In genomic region chr7:133973710-133974109, GRCh38 we compare ENCODE assay signal across 25 cellular contexts.
A peak's percentile ranks its signal among the peaks of the same experiment; 100 is the strongest.
DNase-seq lines count a peak whose midpoint lies in the region; ATAC-seq and TF ChIP-seq lines count a peak whose summit lies in the region.
"Had no signal": no experiment of that assay in that cellular context is flagged by ENCODE, and none has a peak within 500 bp of the region (broad histone marks: within the 10 kb centered on the region; RNA-seq: fewer than 3 reads in every experiment).

No MANE protein-coding gene starts in this region.

- peaks cover 29% of the 10 kb centered on the region for H3K4me1 Mint-ChIP-seq in endodermal cell

- POLR2A ChIA-PET in SK-N-SH (lab: Yijun Ruan, JAX), result no interaction called here

- no peaks in the 10 kb centered on the region for H3K27me3 Mint-ChIP-seq in endodermal cell (ENCODE audit: insufficient read depth)
- H3K27me3 Mint-ChIP-seq: CD4-positive, alpha-beta T cell; CD8-positive, alpha-beta memory T cell had no signal

- H2AFZ ChIP-seq in SK-N-SH (ENCODE audit: low read depth), result no peak overlapping the region
- no peak overlapping the region for H2AFZ ChIP-seq in Loucy (ENCODE audit: low read length)
- H2AFZ ChIP-seq in osteoblast (ENCODE audit: low read length), result no peak overlapping the region

- no peaks in the 10 kb centered on the region for H3K27me3 ChIP-seq in SK-N-SH (ENCODE audit: insufficient read depth)
- no peaks in the 10 kb centered on the region for H3K27me3 ChIP-seq in Loucy (ENCODE audit: insufficient read depth, low read length, poor library complexity, severe bottlenecking)
- H3K27me3 ChIP-seq in endodermal cell (ENCODE audit: control insufficient read depth, insufficient read depth, low read length, poor library complexity, severe bottlenecking), result no peaks in the 10 kb centered on the region
- H3K27me3 ChIP-seq in osteoblast (ENCODE audit: insufficient read depth, low read length), result no peaks in the 10 kb centered on the region
- H3K27me3 ChIP-seq: BE2C; BLaER1 treated with 17β-estradiol and CSF1 and Interleukin-3, amounts not matched to agents 10 nM and 100 nM had no signal

- H3F3A ChIP-seq in SK-N-SH (replicated peaks; ENCODE audit: insufficient read depth), result peaks cover 6% of the 10 kb centered on the region
- H3F3A ChIP-seq in Loucy (ENCODE audit: low read depth), result no peaks in the 10 kb centered on the region

- TF ChIP-seq CTCF in SK-N-SH (IDR thresholded peaks at IDR 0.05) (0 out of 2 replicates have a peak, but pooled peaks have one; percentile 6), Loucy (conservative IDR thresholded peaks at IDR 0.05; ENCODE audit: low read length) (0 out of 2 replicates have a peak, but pooled peaks have one; percentile 10), endodermal cell (conservative IDR thresholded peaks at IDR 0.05) (peak; percentile 29), osteoblast (IDR thresholded peaks at IDR 0.05; ENCODE audit: extremely low read depth, low read depth, low read length) (no peak)

- DNase-seq in SK-N-SH, result no peak
- no peak for DNase-seq in endodermal cell
- DNase-seq in osteoblast (ENCODE audit: insufficient read length, low spot score, missing footprints), result peak; percentile 9
- no peak for DNase-seq in activated CD8-positive, alpha-beta memory T cell treated with anti-CD3 and anti-CD28 coated beads for 24 hours
- DNase-seq in 8988T, result no peak
- DNase-seq: ACHN; AML-193; BE2C; CD4-positive, alpha-beta T cell; CD8-positive, alpha-beta memory T cell; DMS 273 treated with DMSO at 0.1 percent for 48 hours; DMS79; EL; GDM1; GOT3; HFFc6 had no signal

- H3K4me3 ChIP-seq in SK-N-SH (ENCODE audit: low read depth in 2 of 2, low read length in 1 of 2) (no peak overlapping the region), Loucy (ENCODE audit: low read length, poor library complexity, severe bottlenecking) (no peak overlapping the region), endodermal cell (ENCODE audit: low read length) (no peak overlapping the region), osteoblast (ENCODE audit: insufficient read depth, low read length) (no peak overlapping the region)
- H3K4me3 ChIP-seq: A549; BLaER1 treated with 17β-estradiol and CSF1 and Interleukin-3, amounts not matched to agents 10 nM and 100 nM; GM12878; HAP-1 had no signal

- no peaks in the 10 kb centered on the region for H3K9me3 ChIP-seq in SK-N-SH
- H3K9me3 ChIP-seq in Loucy (ENCODE audit: insufficient read depth, low read depth, low read length), result peaks cover 4% of the 10 kb centered on the region; the same call in 1 of the 2 replicates
- no peaks in the 10 kb centered on the region for H3K9me3 ChIP-seq in endodermal cell (ENCODE audit: control insufficient read depth, low read length)
- no peaks in the 10 kb centered on the region for H3K9me3 ChIP-seq in osteoblast (ENCODE audit: low read depth, low read length)
- H3K9me3 ChIP-seq: BE2C, HAP-1 had no signal

- peaks cover 12% of the 10 kb centered on the region for H3K36me3 Mint-ChIP-seq in endodermal cell (ENCODE audit: low read depth)

- H3K9me2 ChIP-seq in SK-N-SH (no peaks in the 10 kb centered on the region), Loucy (replicated peaks; ENCODE audit: low read depth, low read length) (no peaks in the 10 kb centered on the region)

- TF ChIP-seq RAD21 in SK-N-SH (IDR thresholded peaks at IDR 0.05; ENCODE audit: low read length), result no peak

- ATAC-seq in SK-N-SH treated with all-trans-retinoic acid at 6 μM for 48 hours (no peak), HG03342 (IDR thresholded peaks at IDR 0.05; ENCODE audit: unreplicated experiment) (no peak)
- ATAC-seq: A549, GM12878 had no signal

- H4K20me1 ChIP-seq in SK-N-SH (ENCODE audit: insufficient read depth) (no peaks in the 10 kb centered on the region), Loucy (ENCODE audit: insufficient read depth, low read length, poor library complexity, severe bottlenecking) (no peaks in the 10 kb centered on the region), osteoblast (ENCODE audit: insufficient read depth, low read length) (no peaks in the 10 kb centered on the region)

- H3K9me3 Mint-ChIP-seq in endodermal cell, result peaks cover 9% of the 10 kb centered on the region
- H3K9me3 Mint-ChIP-seq: HFFc6 had no signal

- peak overlapping the region in 1 of 2 experiments; percentile 93; a peak in 2 of 4 replicates for H3K27ac ChIP-seq in SK-N-SH (ENCODE audit: low read depth in 2 of 2, low read length in 1 of 2)
- H3K27ac ChIP-seq in endodermal cell (ENCODE audit: low read depth, low read length), result no peak overlapping the region
- H3K27ac ChIP-seq in osteoblast (ENCODE audit: low read depth, low read length), result no peak overlapping the region
- H3K27ac ChIP-seq: 22Rv1; A549; BLaER1 treated with 17β-estradiol and CSF1 and Interleukin-3, amounts not matched to agents 10 nM and 100 nM had no signal

- H3K4me1 ChIP-seq in SK-N-SH (ENCODE audit: control insufficient read depth in 1 of 2, insufficient read depth in 2 of 2, low read depth in 1 of 2, low read length in 1 of 2), result peaks cover 7 to 65% of the 10 kb centered on the region in 2 experiments; a peak in 3 of 4 replicates
- peaks cover 14% of the 10 kb centered on the region for H3K4me1 ChIP-seq in Loucy (ENCODE audit: insufficient read depth, low read length, poor library complexity, severe bottlenecking)
- H3K4me1 ChIP-seq in endodermal cell (ENCODE audit: control insufficient read depth, insufficient read depth, low read length), result peaks cover 13% of the 10 kb centered on the region
- H3K4me1 ChIP-seq in osteoblast (ENCODE audit: insufficient read depth, low read length), result no peaks in the 10 kb centered on the region
- H3K4me1 ChIP-seq: A549, HAP-1 had no signal

- 97% methylated on average over 2 of the region's 2 CpGs for WGBS in SK-N-SH (ENCODE audit: low lambda C conversion rate)
- WGBS in endodermal cell (ENCODE audit: insufficient coverage in 1 of 2, insufficient read length in 1 of 2), 2 experiments, result no CpG with 5 or more reads among the region's 2 CpGs

- H3K4me3 Mint-ChIP-seq in endodermal cell, result no peak overlapping the region
- H3K4me3 Mint-ChIP-seq: CD14-positive monocyte; CD4-positive, alpha-beta T cell; CD8-positive, alpha-beta memory T cell; HFFc6 had no signal

- no peak overlapping the region for H3K4me2 ChIP-seq in SK-N-SH
- no peak overlapping the region for H3K4me2 ChIP-seq in Loucy (ENCODE audit: low read depth, low read length, poor library complexity, severe bottlenecking)
- H3K4me2 ChIP-seq in osteoblast (ENCODE audit: insufficient read depth, low read length), result no peak overlapping the region
- H3K4me2 ChIP-seq: A549; BLaER1 treated with 17β-estradiol and CSF1 and Interleukin-3, amounts not matched to agents 10 nM and 100 nM had no signal

- no peak for TF ChIP-seq EP300 in SK-N-SH (IDR thresholded peaks at IDR 0.05; ENCODE audit: borderline replicate concordance in 1 of 2, low read depth in 1 of 2, low read length in 1 of 2)

- H3K36me3 ChIP-seq in SK-N-SH (replicated peaks in 1 of 2; ENCODE audit: control insufficient read depth in 1 of 2, insufficient read depth in 2 of 2, low read length in 1 of 2), result peaks cover 3 to 4% of the 10 kb centered on the region in 2 experiments
- no peaks in the 10 kb centered on the region for H3K36me3 ChIP-seq in Loucy (ENCODE audit: insufficient read depth, low read length)
- H3K36me3 ChIP-seq in endodermal cell (ENCODE audit: control insufficient read depth, insufficient read depth, low read length), result no peaks in the 10 kb centered on the region
- no peaks in the 10 kb centered on the region for H3K36me3 ChIP-seq in osteoblast (ENCODE audit: insufficient read depth, low read length)
- H3K36me3 ChIP-seq: BE2C, HAP-1 had no signal

- CTCF ChIA-PET in SK-N-SH (lab: Yijun Ruan, JAX), result interaction anchor here (2.8 kb wide), 1 partner anchor 10 kb away, joined by 8 read pairs; no protein-coding TSS in a partner anchor

- no peaks in the 10 kb centered on the region for H3K79me2 ChIP-seq in SK-N-SH (ENCODE audit: insufficient read depth)
- H3K79me2 ChIP-seq in Loucy (ENCODE audit: insufficient read depth, low read length), result no peaks in the 10 kb centered on the region
- H3K79me2 ChIP-seq in osteoblast (ENCODE audit: insufficient read depth, low read length), result no peaks in the 10 kb centered on the region

- H3K27ac Mint-ChIP-seq in endodermal cell, result no peak overlapping the region
- H3K27ac Mint-ChIP-seq: CD14-positive monocyte; CD4-positive, alpha-beta T cell; CD8-positive, alpha-beta memory T cell; HFFc6 had no signal

- no peak overlapping the region for H3K9ac ChIP-seq in SK-N-SH
- no peak overlapping the region for H3K9ac ChIP-seq in Loucy (ENCODE audit: low read depth, low read length, poor library complexity, severe bottlenecking)
- no peak overlapping the region for H3K9ac ChIP-seq in endodermal cell (ENCODE audit: extremely low read depth, low read length, poor library complexity, severe bottlenecking)
- H3K9ac ChIP-seq: BLaER1 treated with 17β-estradiol and CSF1 and Interleukin-3, amounts not matched to agents 10 nM and 100 nM had no signal

TF ChIP-seq in SK-N-SH, 30 proteins besides CTCF, POLR2A, EP300 and RAD21 (continues in another document):
- TF ChIP-seq GABPA (IDR thresholded peaks at IDR 0.05; ENCODE audit: low read depth) (no peak), NRF1 (IDR thresholded peaks at IDR 0.05; ENCODE audit: low read depth, low read length) (no peak), MXI1 (IDR thresholded peaks at IDR 0.05; ENCODE audit: low read depth, low read length) (no peak), USF1 (IDR thresholded peaks at IDR 0.05; ENCODE audit: borderline replicate concordance, low read depth) (no peak), ELF1 (IDR thresholded peaks at IDR 0.05) (no peak), FOXJ3 (CRISPR knock-in tag; IDR thresholded peaks at IDR 0.05) (no peak)

TF ChIP-seq in SK-N-SH treated with all-trans-retinoic acid at 6 μM for 48 hours, 23 proteins besides CTCF, POLR2A, EP300 and RAD21 (continues in another document):
- TF ChIP-seq ESRRG (CRISPR knock-in tag; IDR thresholded peaks at IDR 0.05) (no peak), CSRNP3 (CRISPR knock-in tag; IDR thresholded peaks at IDR 0.05) (no peak), BACH2 (CRISPR knock-in tag; IDR thresholded peaks at IDR 0.05; ENCODE audit: borderline replicate concordance) (no peak), OSR1 (CRISPR knock-in tag; IDR thresholded peaks at IDR 0.05) (no peak), ISL1 (CRISPR knock-in tag; IDR thresholded peaks at IDR 0.05) (no peak), ZFP3 (CRISPR knock-in tag; IDR thresholded peaks at IDR 0.05) (no peak), ZNF565 (CRISPR knock-in tag; conservative IDR thresholded peaks at IDR 0.05; ENCODE audit: low read depth) (no peak)
